ENCODE assay signal across 13 cellular contexts in genomic region chr19:38583985-38584305, GRCh38. TPM values are rescaled to one million over a fixed set of nuclear protein-coding genes. Genes with fewer than 3 reads are reported as not detected.
"Had no signal": no experiment of that assay in that cellular context is flagged by ENCODE, and none has a peak within 500 bp of the region (broad histone marks: within the 10 kb centered on the region; RNA-seq: fewer than 3 reads in every experiment).

No MANE protein-coding gene starts in this region.

- H3K27ac Mint-ChIP-seq: activated naive CD8-positive, alpha-beta T cell had no signal

- H3K27me3 Mint-ChIP-seq: activated naive CD8-positive, alpha-beta T cell had no signal

- H3K4me2 ChIP-seq: neural progenitor cell had no signal

- H2AFZ ChIP-seq: neural progenitor cell, parathyroid adenoma had no signal

- H3K27ac ChIP-seq: dorsolateral prefrontal cortex, esophagus muscularis mucosa, neural progenitor cell, parathyroid adenoma, thyroid gland, uterus had no signal

- H3K9ac ChIP-seq: neural progenitor cell, parathyroid adenoma had no signal

- H3K27me3 ChIP-seq: dorsolateral prefrontal cortex, esophagus muscularis mucosa, neural progenitor cell, thyroid gland, uterus had no signal

- H3K4me1 ChIP-seq: esophagus muscularis mucosa, neural progenitor cell, parathyroid adenoma, thyroid gland, uterus had no signal

- H3K36me3 Mint-ChIP-seq: activated naive CD8-positive, alpha-beta T cell; neural progenitor cell had no signal

- H3K9me3 ChIP-seq: esophagus muscularis mucosa, thyroid gland, uterus had no signal

- H3K4me3 Mint-ChIP-seq: activated naive CD8-positive, alpha-beta T cell; neural progenitor cell had no signal

- H3K4me1 Mint-ChIP-seq: neural progenitor cell had no signal

- H3K9me3 Mint-ChIP-seq: neural progenitor cell had no signal

- DNase-seq: activated CD4-positive, alpha-beta T cell treated with anti-CD3 and anti-CD28 coated beads for 1 hour; activated CD8-positive, alpha-beta memory T cell treated with anti-CD3 and anti-CD28 coated beads for 24 hours; activated effector memory CD4-positive, alpha-beta T cell treated with anti-CD3 and anti-CD28 coated beads, Interleukin-2, amount 50 U/mL, for 16 hours; anterior cingulate cortex; dorsolateral prefrontal cortex; stimulated activated CD4-positive, alpha-beta T cell treated with anti-CD3 and anti-CD28 coated beads, Interleukin-15, amount 100 ng/mL, for 24 hours; thyroid gland; uterus had no signal

- H3K36me3 ChIP-seq: esophagus muscularis mucosa, neural progenitor cell, thyroid gland, uterus had no signal

- H3K4me3 ChIP-seq: dorsolateral prefrontal cortex, esophagus muscularis mucosa, neural progenitor cell, thyroid gland, uterus had no signal

RNA-seq across cellular contexts. Expression of gene MAP4K1, which starts 33.8 kb away (rescaled TPM):
- total RNA-seq: fibroblast of villous mesenchyme had no signal
